ENCODE assay signal across 8 cellular contexts in the genomic region with DNA sequence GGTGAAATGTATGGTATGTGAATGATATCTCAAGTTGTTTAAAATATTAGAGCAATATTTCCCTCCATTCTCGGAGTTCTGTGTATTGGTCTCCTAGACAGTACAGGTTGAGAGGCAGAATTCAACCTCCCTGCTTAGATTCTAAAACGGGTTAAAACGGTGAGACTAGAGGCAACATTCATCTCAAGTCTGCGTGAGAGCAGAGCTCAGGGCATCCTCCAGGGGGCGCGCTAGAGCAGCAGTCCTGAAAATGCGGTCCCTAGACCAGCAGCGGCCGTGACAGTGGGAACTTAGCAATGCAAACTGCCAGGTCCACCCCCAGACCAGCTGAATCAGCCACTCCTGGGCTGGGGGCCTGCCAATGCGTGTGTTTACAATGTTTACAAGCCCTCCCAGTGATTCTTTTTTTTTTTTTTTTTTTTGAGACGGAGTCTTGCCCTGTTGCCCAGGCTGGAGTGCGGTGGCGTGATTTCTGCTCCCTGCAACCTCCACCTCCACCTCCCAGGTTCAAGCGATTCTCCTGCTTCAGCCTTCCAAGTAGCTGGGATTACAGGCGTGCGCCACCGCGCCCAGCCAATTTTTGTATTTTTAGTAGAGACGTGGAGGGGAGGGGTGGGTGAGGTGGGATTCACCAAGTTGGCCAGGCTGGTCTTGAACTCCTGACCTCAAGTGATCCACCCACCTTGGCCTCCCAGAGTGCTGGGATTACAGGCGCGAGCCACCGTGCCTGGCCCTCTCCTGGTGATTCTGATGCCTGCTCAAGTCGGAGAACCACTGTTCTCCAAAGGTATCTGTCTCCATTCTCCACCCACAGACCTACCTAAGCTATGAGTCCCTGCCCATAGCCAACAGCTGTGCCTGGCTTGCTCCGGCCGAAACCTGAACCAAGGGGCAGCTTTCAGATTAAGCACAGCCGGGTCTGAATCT. TPM values are rescaled to one million over a fixed set of nuclear protein-coding genes. Genes with fewer than 3 reads are reported as not detected.
A peak's percentile ranks its signal among the peaks of the same experiment; 100 is the strongest.
DNase-seq lines count a peak whose midpoint lies in the region; ATAC-seq and TF ChIP-seq lines count a peak whose summit lies in the region.

No MANE protein-coding gene starts in this region.

- peaks cover 3% of the 10 kb centered on the region; the same call in 1 of the 2 replicates for H3K4me1 ChIP-seq in DND-41 (ENCODE audit: insufficient read depth, low read length)
- peaks cover 9% of the 10 kb centered on the region for H3K4me1 ChIP-seq in OCI-LY7 (ENCODE audit: insufficient read depth, low read length, poor library complexity, severe bottlenecking)
- no peaks in the 10 kb centered on the region for H3K4me1 ChIP-seq in naive thymus-derived CD4-positive, alpha-beta T cell (ENCODE audit: control insufficient read depth in 2 of 2, insufficient read depth in 2 of 2, low read length in 2 of 2)

- CTCF ChIA-PET in OCI-LY7 (lab: Charles Lee; ENCODE audit: unreplicated experiment) = interaction anchor here (0.5 to 3.9 kb wide), 4 partner anchors 9 to 66 kb away, joined by 3 to 17 read pairs (median 8); no protein-coding TSS in a partner anchor
- CTCF ChIA-PET in naive thymus-derived CD4-positive, alpha-beta T cell (lab: Charles Lee) = interaction anchor here (0.6 to 3.5 kb wide), 18 partner anchors 8 to 196 kb away, joined by 3 to 30 read pairs (median 4); no protein-coding TSS in a partner anchor

- DNase-seq in DND-41 = peak; percentile 76
- DNase-seq in OCI-LY7 (ENCODE audit: low spot score) = peak; percentile 81
- DNase-seq in activated T-cell treated with anti-CD3 and anti-CD28 coated beads for 4 hours = peak; percentile 75
- DNase-seq in erythroblast (lab: John Stamatoyannopoulos, UW) = peak; percentile 72 to 87
- peak; percentile 58 to 85 (median 74) for DNase-seq in naive thymus-derived CD4-positive, alpha-beta T cell
- DNase-seq in stimulated activated naive B cell treated with anti-CD40 and anti-IgM and Interleukin-4, amounts not matched to agents 10 μg/mL and 1 μg/mL and 100 μg/mL, for 72 hours = peak; percentile 55

- peaks cover 0 to 19% (median 0%) of the 10 kb centered on the region in 5 donors for H3K27me3 Mint-ChIP-seq in naive thymus-derived CD4-positive, alpha-beta T cell
- H3K27me3 Mint-ChIP-seq in stimulated activated naive B cell treated with anti-CD40 and anti-IgM and Interleukin-4, amounts not matched to agents 10 μg/mL and 1 μg/mL and 100 μg/mL, for 72 hours = no peaks in the 10 kb centered on the region

- H3K4me2 ChIP-seq in DND-41 (ENCODE audit: insufficient read depth, low read length) (no peak overlapping the region), OCI-LY7 (ENCODE audit: low read length) (no peak overlapping the region)

- H3K4me1 Mint-ChIP-seq in naive thymus-derived CD4-positive, alpha-beta T cell = peaks cover 5 to 17% (median 8%) of the 10 kb centered on the region in 7 donors
- peaks cover 18 to 19% of the 10 kb centered on the region in 2 donors for H3K4me1 Mint-ChIP-seq in stimulated activated naive B cell treated with anti-CD40 and anti-IgM and Interleukin-4, amounts not matched to agents 10 μg/mL and 1 μg/mL and 100 μg/mL, for 72 hours

- H3K27me3 ChIP-seq in DND-41 (ENCODE audit: insufficient read depth, low read length, poor library complexity) = no peaks in the 10 kb centered on the region
- H3K27me3 ChIP-seq in naive thymus-derived CD4-positive, alpha-beta T cell (ENCODE audit: control insufficient read depth in 2 of 2, insufficient read depth in 2 of 2, low read length in 2 of 2) = no peaks in the 10 kb centered on the region

- BruUV-seq in OCI-LY7 (replicated peaks; lab: Mats Ljungman, UMichigan) = no TSS peak

- H3K36me3 ChIP-seq in DND-41 (ENCODE audit: insufficient read depth, low read length) (no peaks in the 10 kb centered on the region), OCI-LY7 (ENCODE audit: insufficient read depth, low read length) (no peaks in the 10 kb centered on the region; the same call in 1 of the 2 replicates)
- peaks cover 0 to 4% (median 0%) of the 10 kb centered on the region in 3 experiments for H3K36me3 ChIP-seq in naive thymus-derived CD4-positive, alpha-beta T cell (ENCODE audit: control insufficient read depth in 2 of 3, insufficient read depth in 3 of 3, low read length in 3 of 3)

- H4K20me1 ChIP-seq in DND-41 (ENCODE audit: insufficient read depth, low read length) = peaks cover 8% of the 10 kb centered on the region
- no peaks in the 10 kb centered on the region for H4K20me1 ChIP-seq in OCI-LY7 (ENCODE audit: insufficient read depth, low read length)

- peak overlapping the region in 3 of 9 donors; percentile 6 to 54 (median 52) for H3K27ac Mint-ChIP-seq in naive thymus-derived CD4-positive, alpha-beta T cell
- H3K27ac Mint-ChIP-seq in stimulated activated naive B cell treated with anti-CD40 and anti-IgM and Interleukin-4, amounts not matched to agents 10 μg/mL and 1 μg/mL and 100 μg/mL, for 72 hours = no peak overlapping the region

- POLR2A ChIA-PET in OCI-LY7 (lab: Charles Lee) = interaction anchor here (0.5 to 1.6 kb wide), 5 partner anchors 9 to 21 kb away, joined by 3 to 6 read pairs (median 4); no protein-coding TSS in a partner anchor
- POLR2A ChIA-PET in naive thymus-derived CD4-positive, alpha-beta T cell (lab: Charles Lee) = interaction anchor here (0.9 to 1.2 kb wide), 3 partner anchors 10 to 54 kb away, joined by 3 to 4 read pairs (median 3); no protein-coding TSS in a partner anchor

- no peaks in the 10 kb centered on the region for H3K9me2 ChIP-seq in OCI-LY7 (ENCODE audit: insufficient read depth, low read length)

- TF ChIP-seq CTCF in DND-41 (IDR thresholded peaks at IDR 0.05; ENCODE audit: borderline replicate concordance, extremely low read depth, low read length, poor library complexity, severe bottlenecking) (peak; percentile 95), OCI-LY7 (conservative IDR thresholded peaks at IDR 0.05; ENCODE audit: low read length) (peak; percentile 97)

- H3K4me3 ChIP-seq in DND-41 (ENCODE audit: low read depth in 1 of 2, low read length in 2 of 2) (no peak overlapping the region), OCI-LY7 (ENCODE audit: low read depth, low read length, poor library complexity, severe bottlenecking) (no peak overlapping the region)
- H3K4me3 ChIP-seq in naive thymus-derived CD4-positive, alpha-beta T cell (ENCODE audit: low read length) = no peak overlapping the region

- H3K27ac ChIP-seq in DND-41 (ENCODE audit: low read length) (no peak overlapping the region), OCI-LY7 (ENCODE audit: low read depth, low read length, poor library complexity, severe bottlenecking) (no peak overlapping the region)
- H3K27ac ChIP-seq in naive thymus-derived CD4-positive, alpha-beta T cell (ENCODE audit: low read depth, low read length) = no peak overlapping the region

- H2AFZ ChIP-seq in DND-41 (ENCODE audit: low read depth, low read length) = no peak overlapping the region
- no peak overlapping the region for H2AFZ ChIP-seq in OCI-LY7 (ENCODE audit: low read length)

- H3K4me3 Mint-ChIP-seq in naive thymus-derived CD4-positive, alpha-beta T cell = no peak overlapping the region
- H3K4me3 Mint-ChIP-seq in stimulated activated naive B cell treated with anti-CD40 and anti-IgM and Interleukin-4, amounts not matched to agents 10 μg/mL and 1 μg/mL and 100 μg/mL, for 72 hours = no peak overlapping the region

- H3K9me3 ChIP-seq in DND-41 (ENCODE audit: insufficient read depth, low read length, severe bottlenecking) (no peaks in the 10 kb centered on the region), OCI-LY7 (ENCODE audit: low read length) (no peaks in the 10 kb centered on the region)
- no peaks in the 10 kb centered on the region for H3K9me3 ChIP-seq in naive thymus-derived CD4-positive, alpha-beta T cell (ENCODE audit: control insufficient read depth in 2 of 3, low read length in 3 of 3)

- intact Hi-C loops in OCI-LY7 (cut with micrococcal nuclease; ENCODE audit: unreplicated experiment) = loop anchor here (1.0 to 2.0 kb wide), 3 partner anchors 50 to 66 kb away; no protein-coding TSS in a partner anchor
- intact Hi-C loops in naive thymus-derived CD4-positive, alpha-beta T cell (cut with micrococcal nuclease) = loop anchor here (1.0 to 10.0 kb wide), 8 partner anchors 24 to 298 kb away; a partner anchor contains a TSS

- peak; percentile 93 for ATAC-seq in DND-41 (ENCODE audit: insufficient read depth, low read depth)
- peak; percentile 63 for ATAC-seq in HG02885 (IDR thresholded peaks at IDR 0.05; ENCODE audit: poor library complexity, unreplicated experiment)
- ATAC-seq in naive thymus-derived CD4-positive, alpha-beta T cell = peak; percentile 96
- peak; percentile 90 to 91 for ATAC-seq in stimulated activated naive B cell treated with anti-CD40 and anti-IgM and Interleukin-4, amounts not matched to agents 10 μg/mL and 1 μg/mL and 100 μg/mL, for 72 hours (replicated peaks)
- no peak for ATAC-seq in GM21717 (IDR thresholded peaks at IDR 0.05; ENCODE audit: unreplicated experiment)

- no peak overlapping the region for H3K9ac ChIP-seq in DND-41 (ENCODE audit: low read depth, low read length)

- peaks cover 0 to 8% (median 0%) of the 10 kb centered on the region in 5 donors for H3K36me3 Mint-ChIP-seq in naive thymus-derived CD4-positive, alpha-beta T cell
- peaks cover 7 to 11% of the 10 kb centered on the region in 2 donors for H3K36me3 Mint-ChIP-seq in stimulated activated naive B cell treated with anti-CD40 and anti-IgM and Interleukin-4, amounts not matched to agents 10 μg/mL and 1 μg/mL and 100 μg/mL, for 72 hours

- TF ChIP-seq POLR2A in erythroblast (IDR thresholded peaks at IDR 0.05; ENCODE audit: low read length) = no peak

- H3K9me3 Mint-ChIP-seq in naive thymus-derived CD4-positive, alpha-beta T cell = peaks cover 0 to 2% (median 0%) of the 10 kb centered on the region in 11 donors
- no peaks in the 10 kb centered on the region for H3K9me3 Mint-ChIP-seq in stimulated activated naive B cell treated with anti-CD40 and anti-IgM and Interleukin-4, amounts not matched to agents 10 μg/mL and 1 μg/mL and 100 μg/mL, for 72 hours

- H3K79me2 ChIP-seq in DND-41 (ENCODE audit: insufficient read depth, low read length) (no peaks in the 10 kb centered on the region), OCI-LY7 (ENCODE audit: insufficient read depth, low read depth, low read length) (no peaks in the 10 kb centered on the region)

RNA-seq across cellular contexts. Expression of a gene that starts 24.2 kb away (rescaled TPM):
- 50.1 and 58.9 TPM in 2 replicates for total RNA-seq in OCI-LY7 (2014; rRNA removed; shearing (Covaris generic))
- total RNA-seq in OCI-LY7 (2022) = 66.1 and 69.0 TPM in 2 replicates
- total RNA-seq in naive thymus-derived CD4-positive, alpha-beta T cell = 100 to 1,000 TPM in 2 of 5 experiments, 10 to 100 TPM in 3; 51.8 to 161 (median 97.8) TPM
- 10 to 100 TPM; 45.8 to 73.7 TPM for polyA plus RNA-seq in naive thymus-derived CD4-positive, alpha-beta T cell

RNA-seq across cellular contexts. Expression of a gene that starts 27.3 kb away (rescaled TPM):
- total RNA-seq in OCI-LY7 (2014; rRNA removed; shearing (Covaris generic)) = 65.9 and 69.8 TPM in 2 replicates
- 134 and 135 TPM in 2 replicates for total RNA-seq in OCI-LY7 (2022)
- 100 to 1,000 TPM in 3 of 5 experiments, 10 to 100 TPM in 2; 88.4 to 113 (median 112) TPM for total RNA-seq in naive thymus-derived CD4-positive, alpha-beta T cell
- polyA plus RNA-seq in naive thymus-derived CD4-positive, alpha-beta T cell = 100 to 1,000 TPM; 106 to 123 TPM

RNA-seq across cellular contexts. Expression of a gene that starts 54.7 kb away (rescaled TPM):
- 119 and 125 TPM in 2 replicates for total RNA-seq in OCI-LY7 (2014; rRNA removed; shearing (Covaris generic))
- 214 and 232 TPM in 2 replicates for total RNA-seq in OCI-LY7 (2022)
- 100 to 1,000 TPM in 3 of 5 experiments, 10 to 100 TPM in 2; 84.2 to 704 (median 172) TPM for total RNA-seq in naive thymus-derived CD4-positive, alpha-beta T cell
- 100 to 1,000 TPM; 268 to 344 TPM for polyA plus RNA-seq in naive thymus-derived CD4-positive, alpha-beta T cell
